ENCODE assay signal across 8 cellular contexts in genomic region chr4:184267673-184268573, GRCh38. TPM values are rescaled to one million over a fixed set of nuclear protein-coding genes. Genes with fewer than 3 reads are reported as not detected.
A peak's percentile ranks its signal among the peaks of the same experiment; 100 is the strongest.
DNase-seq lines count a peak whose midpoint lies in the region; ATAC-seq, FAIRE-seq and TF ChIP-seq lines count a peak whose summit lies in the region.

No MANE protein-coding gene starts in this region.

- H3K27me3 ChIP-seq in H1 (replicated peaks in 1 of 4; ENCODE audit: control insufficient read depth in 3 of 4, extremely low read depth in 1 of 4, insufficient read depth in 3 of 4, low read length in 3 of 4) = no peaks in the 10 kb centered on the region
- H3K27me3 ChIP-seq in neuronal stem cell (ENCODE audit: control insufficient read depth in 3 of 3, insufficient read depth in 3 of 3, low read depth in 1 of 3, low read length in 3 of 3) = no peaks in the 10 kb centered on the region
- H3K27me3 ChIP-seq in vagina = no peaks in the 10 kb centered on the region
- H3K27me3 ChIP-seq in WERI-Rb-1 (ENCODE audit: insufficient read depth, low read depth, severe bottlenecking) = no peaks in the 10 kb centered on the region

- no peak overlapping the region for H3K4me3 ChIP-seq in H1 (ENCODE audit: extremely low read depth in 1 of 4, insufficient read depth in 2 of 4, low read depth in 3 of 4, low read length in 4 of 4)
- H3K4me3 ChIP-seq in neuronal stem cell (ENCODE audit: low read length in 2 of 2) = no peak overlapping the region
- peak overlapping the region in 1 of 2 donors; percentile 34 for H3K4me3 ChIP-seq in vagina
- no peak overlapping the region for H3K4me3 ChIP-seq in WERI-Rb-1 (ENCODE audit: low read depth, low read length)

- H2BK15ac ChIP-seq in H1 (ENCODE audit: low read length) (no peak overlapping the region), neuronal stem cell (ENCODE audit: low read length) (no peak overlapping the region)

- H2BK5ac ChIP-seq in H1 (ENCODE audit: low read depth, low read length) (no peak overlapping the region), neuronal stem cell (ENCODE audit: low read length) (no peak overlapping the region)

- H3K9me3 Mint-ChIP-seq in activated CD4-positive, alpha-beta memory T cell treated with anti-CD3 and anti-CD28 coated beads for 36 hours = no peaks in the 10 kb centered on the region

- H4K5ac ChIP-seq in H1 (ENCODE audit: insufficient read length, low read depth, low read length) = peak overlapping the region; percentile 0

- H3K14ac ChIP-seq in H1 (ENCODE audit: insufficient read length) (no peak overlapping the region), neuronal stem cell (ENCODE audit: low read length) (peak overlapping the region; percentile 44)

- H4K8ac ChIP-seq in H1 (ENCODE audit: extremely low read depth, insufficient read depth, low read length) = no peak overlapping the region
- H4K8ac ChIP-seq in neuronal stem cell (ENCODE audit: low read depth, low read length) = no peak overlapping the region

- H2BK20ac ChIP-seq in H1 (ENCODE audit: low read length) = peak overlapping the region; percentile 80; the same call in 1 of the 2 replicates

- intact Hi-C loops in activated CD4-positive, alpha-beta memory T cell treated with anti-CD3 and anti-CD28 coated beads for 36 hours (cut with micrococcal nuclease) = loop anchor here (1.0 to 10.0 kb wide), 11 partner anchors 14 to 717 kb away; partner anchors contain the start of genes ACSL1 and IRF2
- intact Hi-C loops in vagina (cut with DNase I) = loop anchor here (5.0 to 10.0 kb wide), 2 partner anchors 279 to 377 kb away; partner anchors contain the start of genes CASP3 and PRIMPOL

- H3K36me3 Mint-ChIP-seq in activated CD4-positive, alpha-beta memory T cell treated with anti-CD3 and anti-CD28 coated beads for 36 hours = no peaks in the 10 kb centered on the region

- no peaks in the 10 kb centered on the region for H4K20me1 ChIP-seq in H1 (replicated peaks in 1 of 2; ENCODE audit: control insufficient read depth in 1 of 2, insufficient read depth in 2 of 2, low read length in 2 of 2)

- no peak for FAIRE-seq in H1 (lab: Jason Lieb, UNC)

- H3K4ac ChIP-seq in H1 (replicated peaks; ENCODE audit: insufficient read length, low read depth, low read length) (no peak overlapping the region), neuronal stem cell (ENCODE audit: low read length) (no peak overlapping the region)

- no peak overlapping the region for H3K9ac ChIP-seq in H1 (replicated peaks in 1 of 4; ENCODE audit: extremely low read depth in 1 of 4, low read depth in 3 of 4, low read length in 3 of 4)
- no peak overlapping the region for H3K9ac ChIP-seq in neuronal stem cell (ENCODE audit: low read depth, low read length, poor library complexity)

- ATAC-seq in GM18502 (IDR thresholded peaks at IDR 0.05; ENCODE audit: poor library complexity, unreplicated experiment) = peak; percentile 71
- ATAC-seq in HG02798 (IDR thresholded peaks at IDR 0.05; ENCODE audit: poor library complexity, unreplicated experiment) = peak; percentile 80

- POLR2A ChIA-PET in activated CD4-positive, alpha-beta memory T cell treated with anti-CD3 and anti-CD28 coated beads for 36 hours (lab: Charles Lee) = interaction anchor here (0.6 to 4.1 kb wide), 11 partner anchors 14 to 466 kb away, joined by 3 to 65 read pairs (median 6); partner anchors contain the start of genes CASP3, CENPU, IRF2 and PRIMPOL
- POLR2A ChIA-PET in H1 (lab: Charles Lee; ENCODE audit: partially characterized antibody) = interaction anchor here (1.6 kb wide), 1 partner anchor 11 kb away, joined by 3 read pairs; no protein-coding TSS in a partner anchor

- H2BK12ac ChIP-seq in H1 (ENCODE audit: low read depth, low read length) (no peak overlapping the region), neuronal stem cell (ENCODE audit: low read length) (no peak overlapping the region)

- H3K4me1 Mint-ChIP-seq in activated CD4-positive, alpha-beta memory T cell treated with anti-CD3 and anti-CD28 coated beads for 36 hours (ENCODE audit: low read depth) = peaks cover 74% of the 10 kb centered on the region

- H3K4me2 ChIP-seq in H1 (ENCODE audit: insufficient read depth in 1 of 2, low read depth in 2 of 2, low read length in 2 of 2) (no peak overlapping the region), neuronal stem cell (ENCODE audit: insufficient read depth, low read length, poor library complexity, severe bottlenecking) (no peak overlapping the region)

- H3K56ac ChIP-seq in H1 (replicated peaks; ENCODE audit: insufficient read length, low read depth, low read length) = no peak overlapping the region

- H3K79me2 ChIP-seq in H1 (ENCODE audit: control insufficient read depth in 1 of 2, insufficient read depth in 2 of 2, low read length in 2 of 2) = no peaks in the 10 kb centered on the region

- TF ChIP-seq POLR2A in H1 (IDR thresholded peaks at IDR 0.05; ENCODE audit: control extremely low read depth in 1 of 2, low read depth in 2 of 2, low read length in 2 of 2) (no peak), vagina (IDR thresholded peaks at IDR 0.05) (no peak)

- no peaks in the 10 kb centered on the region for H3K27me3 Mint-ChIP-seq in activated CD4-positive, alpha-beta memory T cell treated with anti-CD3 and anti-CD28 coated beads for 36 hours

- CTCF ChIA-PET in activated CD4-positive, alpha-beta memory T cell treated with anti-CD3 and anti-CD28 coated beads for 36 hours (lab: Charles Lee) = interaction anchor here (0.6 to 5.0 kb wide), 15 partner anchors 11 to 474 kb away, joined by 3 to 56 read pairs (median 4); partner anchors contain the start of genes CASP3 and PRIMPOL
- CTCF ChIA-PET in H1 (lab: Charles Lee; ENCODE audit: partially characterized antibody) = interaction anchor here (0.6 to 2.6 kb wide), 8 partner anchors 10 to 878 kb away, joined by 3 to 8 read pairs (median 4); no protein-coding TSS in a partner anchor

- WGBS in H1 (ENCODE audit: extremely low coverage in 1 of 2, insufficient coverage in 1 of 2, insufficient read length in 1 of 2, insufficient replicate concordance in 2 of 2, low coverage in 1 of 2, low lambda C conversion rate in 2 of 2, missing lambda C conversion rate in 1 of 2), 2 experiments = 93% methylated on average over 22 of the region's 22 CpGs; no CpG with 5 or more reads in 1 of the 2 experiments
- no CpG with 5 or more reads among the region's 22 CpGs for WGBS in neuronal stem cell (ENCODE audit: extremely low coverage in 2 of 2, insufficient read length in 2 of 2, insufficient replicate concordance in 1 of 2), 2 donors

- DNase-seq in NCI-H2227 treated with DMSO at 0.1 percent for 48 hours (lab: John Stamatoyannopoulos, UW) (peak; percentile 71), H1 (ENCODE audit: low read depth in 1 of 2, low spot score in 2 of 2) (no peak), neuronal stem cell (ENCODE audit: low spot score) (no peak), vagina (ENCODE audit: extremely low spot score in 2 of 2) (peak; percentile 82), WERI-Rb-1 (no peak)
- DNase-seq in activated CD4-positive, alpha-beta memory T cell treated with anti-CD3 and anti-CD28 coated beads for 36 hours = peak; percentile 91

- no peaks in the 10 kb centered on the region for H3K36me3 ChIP-seq in H1 (ENCODE audit: control insufficient read depth in 2 of 4, insufficient read depth in 4 of 4, low read length in 3 of 4)
- H3K36me3 ChIP-seq in neuronal stem cell (replicated peaks in 1 of 2; ENCODE audit: control insufficient read depth in 2 of 2, insufficient read depth in 2 of 2, low read length in 2 of 2) = no peaks in the 10 kb centered on the region
- no peaks in the 10 kb centered on the region for H3K36me3 ChIP-seq in vagina
- H3K36me3 ChIP-seq in WERI-Rb-1 = no peaks in the 10 kb centered on the region

- H3K79me1 ChIP-seq in H1 (ENCODE audit: low read depth, low read length) = no peaks in the 10 kb centered on the region
- H3K79me1 ChIP-seq in neuronal stem cell (ENCODE audit: low read depth, low read length) = no peaks in the 10 kb centered on the region

- H3K27ac Mint-ChIP-seq in activated CD4-positive, alpha-beta memory T cell treated with anti-CD3 and anti-CD28 coated beads for 36 hours = peak overlapping the region; percentile 91

- no peak for TF ChIP-seq EP300 in H1 (IDR thresholded peaks at IDR 0.05; ENCODE audit: borderline replicate concordance in 1 of 2, low read depth in 2 of 2, low read length in 2 of 2)

- TF ChIP-seq CTCF in H1 (IDR thresholded peaks at IDR 0.05; ENCODE audit: control extremely low read depth in 1 of 3, insufficient read depth in 1 of 3, low read depth in 1 of 3, low read length in 3 of 3) (no peak), vagina (IDR thresholded peaks at IDR 0.05) (no peak), WERI-Rb-1 (IDR thresholded peaks at IDR 0.05; ENCODE audit: low read depth, low read length) (no peak)

- TF ChIP-seq RAD21 in H1 (IDR thresholded peaks at IDR 0.05 in 1 of 2, conservative IDR thresholded peaks at IDR 0.05 in 1 of 2; ENCODE audit: low read depth in 2 of 2, low read length in 2 of 2) = no peak

- H2BK120ac ChIP-seq in H1 (replicated peaks; ENCODE audit: low read depth, low read length) (no peak overlapping the region), neuronal stem cell (ENCODE audit: low read depth, low read length) (no peak overlapping the region)

- H2AK5ac ChIP-seq in H1 (ENCODE audit: low read depth, low read length) (no peak overlapping the region), neuronal stem cell (ENCODE audit: low read depth, low read length) (no peak overlapping the region)

- H4K91ac ChIP-seq in H1 (replicated peaks; ENCODE audit: insufficient read length, low read length) (peak overlapping the region; percentile 29), neuronal stem cell (ENCODE audit: low read depth, low read length, poor library complexity) (no peak overlapping the region)

- no peak overlapping the region for H3K27ac ChIP-seq in H1 (ENCODE audit: low read depth, low read length)
- no peak overlapping the region for H3K27ac ChIP-seq in neuronal stem cell (replicated peaks; ENCODE audit: low read length)
- peak overlapping the region; percentile 47 for H3K27ac ChIP-seq in vagina
- no peak overlapping the region for H3K27ac ChIP-seq in WERI-Rb-1

- H3K4me1 ChIP-seq in H1 (replicated peaks in 1 of 4; ENCODE audit: control insufficient read depth in 3 of 4, insufficient read depth in 4 of 4, low read length in 3 of 4) = peaks cover 0 to 5% (median 0%) of the 10 kb centered on the region in 4 experiments; a peak in 4 of 7 replicates
- peaks cover 2 to 16% of the 10 kb centered on the region in 2 donors for H3K4me1 ChIP-seq in neuronal stem cell (ENCODE audit: control insufficient read depth in 2 of 2, insufficient read depth in 1 of 2, low read depth in 1 of 2, low read length in 2 of 2)
- H3K4me1 ChIP-seq in vagina = no peaks in the 10 kb centered on the region

- H3K23ac ChIP-seq in H1 (ENCODE audit: insufficient read length) (no peak overlapping the region), neuronal stem cell (ENCODE audit: low read depth, low read length, poor library complexity) (peak overlapping the region; percentile 77)

- H3K18ac ChIP-seq in H1 (ENCODE audit: extremely low read depth, low read length) (no peak overlapping the region; the same call in 1 of the 2 replicates), neuronal stem cell (ENCODE audit: low read length) (peak overlapping the region; percentile 86)

- peaks cover 3% of the 10 kb centered on the region; the same call in 1 of the 2 replicates for H3K23me2 ChIP-seq in H1 (ENCODE audit: low read depth, low read length)

- H2AFZ ChIP-seq in H1 (ENCODE audit: low read length) (0 out of 2 replicates have a peak overlapping the region, but pooled peaks have one; percentile 19), neuronal stem cell (ENCODE audit: low read length) (peak overlapping the region; percentile 25)

- H3K9me3 ChIP-seq in H1 (ENCODE audit: insufficient read depth in 2 of 2, low read depth in 1 of 2, low read length in 1 of 2) = no peaks in the 10 kb centered on the region
- H3K9me3 ChIP-seq in neuronal stem cell (replicated peaks in 1 of 2; ENCODE audit: control insufficient read depth in 2 of 2, insufficient read depth in 1 of 2, low read depth in 1 of 2, low read length in 2 of 2) = peaks cover 0 to 2% of the 10 kb centered on the region in 2 donors
- no peaks in the 10 kb centered on the region for H3K9me3 ChIP-seq in vagina
- no peaks in the 10 kb centered on the region for H3K9me3 ChIP-seq in WERI-Rb-1 (ENCODE audit: severe bottlenecking)

- peak overlapping the region; percentile 63 for H3K4me3 Mint-ChIP-seq in activated CD4-positive, alpha-beta memory T cell treated with anti-CD3 and anti-CD28 coated beads for 36 hours

RNA-seq across cellular contexts. Expression of gene ENPP6, which starts 50.2 kb away (rescaled TPM):
- under 1 TPM; 0.12 to 0.29 TPM for total RNA-seq in activated CD4-positive, alpha-beta memory T cell treated with anti-CD3 and anti-CD28 coated beads for 36 hours
- total RNA-seq in H1 (2021; fragmentation: NEBNext Ultra II Directional; extraction: Animal tissue kit (Norgen Biotek cat#: 25700)) = 0.20 and 0.23 TPM in 2 replicates
- 0.08 and 0.11 TPM in 2 replicates for polyA plus RNA-seq in H1 (2011; rRNA removed)
- 0.12 TPM for polyA plus RNA-seq in H1 (2011; cell fraction: cytosol; rRNA removed)
- polyA plus RNA-seq in H1 (2011; cell fraction: nucleus; rRNA removed) = 0.11 TPM
- polyA plus RNA-seq in H1 (2012, experiment 1 of 2) = 0.07 to 0.23 TPM (median 0.18 TPM) in 3 of 4 replicates, not detected in the other
- polyA plus RNA-seq in H1 (2012, experiment 2 of 2) = 0.08 TPM
- 0.20 TPM for polyA plus RNA-seq in H1 (2013, experiment 1 of 2)
- polyA plus RNA-seq in H1 (2013, experiment 2 of 2) = 0.11 TPM
- polyA minus RNA-seq in H1 (2011; rRNA and poly(A)+ RNA removed) = 0.19 and 0.22 TPM in 2 replicates
- polyA minus RNA-seq in H1 (2011; cell fraction: cytosol; rRNA and poly(A)+ RNA removed) = not detected
- polyA minus RNA-seq in H1 (2011; cell fraction: nucleus; rRNA and poly(A)+ RNA removed) = 0.40 TPM
- polyA plus RNA-seq in neuronal stem cell (2013, experiment 1 of 2) = 0.01 TPM
- polyA plus RNA-seq in neuronal stem cell (2013, experiment 2 of 2) = 0.01 TPM
- 0.98 TPM for total RNA-seq in vagina

Comparison
In these comparisons a context has a peak if more than half of its experiments do, and no peak if none do; other contexts are left out.
1. DNase-seq: peak in NCI-H2227 treated with DMSO at 0.1 percent for 48 hours (single experiment), activated CD4-positive, alpha-beta memory T cell treated with anti-CD3 and anti-CD28 coated beads for 36 hours (single experiment) and vagina (2 of 2); none in H1 (0 of 2), neuronal stem cell (single experiment) and WERI-Rb-1 (single experiment).